Comparison of ENCODE assay signal across 15 cellular contexts in the genomic region with DNA sequence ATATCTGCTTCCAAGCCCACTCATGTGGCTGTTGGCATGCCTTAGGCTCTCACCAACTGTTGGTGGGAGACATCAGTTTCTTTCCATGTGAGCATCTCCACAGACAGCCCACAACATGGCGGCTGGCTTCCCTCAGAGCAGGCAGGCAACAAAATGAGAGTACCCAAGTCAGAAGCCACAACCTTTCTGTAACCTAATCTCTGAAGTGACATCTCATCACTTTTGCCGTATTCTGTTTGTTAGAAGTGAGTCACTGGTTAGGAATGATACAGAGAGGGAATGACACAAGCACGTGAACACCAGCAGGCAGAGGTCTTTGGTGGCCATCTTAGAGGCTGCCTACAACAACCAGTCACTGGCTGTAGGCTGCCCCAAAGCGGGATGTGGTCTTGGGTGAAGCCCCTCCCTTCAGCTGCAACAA.
DNase-seq lines count a peak whose midpoint lies in the region; TF ChIP-seq lines count a peak whose summit lies in the region.
"Had no signal": no experiment of that assay in that cellular context is flagged by ENCODE, and none has a peak within 500 bp of the region (broad histone marks: within the 10 kb centered on the region; RNA-seq: fewer than 3 reads in every experiment).

No MANE protein-coding gene starts in this region.

- TF ChIP-seq POLR2A in adrenal gland (IDR thresholded peaks at IDR 0.05), result no peak

- no peak for TF ChIP-seq CTCF in adrenal gland (IDR thresholded peaks at IDR 0.05)

- H3K9me3 ChIP-seq in adrenal gland (replicated peaks in 1 of 3), result no peaks in the 10 kb centered on the region
- H3K9me3 ChIP-seq in SJCRH30 (replicated peaks), result no peaks in the 10 kb centered on the region

- H3K9me3 Mint-ChIP-seq in activated naive CD4-positive, alpha-beta T cell treated with anti-CD3 and anti-CD28 coated beads for 36 hours, result no peaks in the 10 kb centered on the region
- no peaks in the 10 kb centered on the region for H3K9me3 Mint-ChIP-seq in activated naive CD4-positive, alpha-beta T cell treated with anti-CD3 and anti-CD28 coated beads, Interleukin-2, amount 10 ng/mL, durations not matched to agents 7 days and 5 days
- H3K9me3 Mint-ChIP-seq: stimulated activated memory B cell treated with anti-CD40 and anti-IgM and Interleukin-4, amounts not matched to agents 10 μg/mL and 1 μg/mL and 100 μg/mL, for 72 hours had no signal

- peaks cover 30% of the 10 kb centered on the region for H3K36me3 Mint-ChIP-seq in activated naive CD4-positive, alpha-beta T cell treated with anti-CD3 and anti-CD28 coated beads for 36 hours (ENCODE audit: low read depth)
- H3K36me3 Mint-ChIP-seq in activated naive CD4-positive, alpha-beta T cell treated with anti-CD3 and anti-CD28 coated beads, Interleukin-2, amount 10 ng/mL, durations not matched to agents 7 days and 5 days, result peaks cover 43% of the 10 kb centered on the region

- H3K27me3 Mint-ChIP-seq in activated naive CD4-positive, alpha-beta T cell treated with anti-CD3 and anti-CD28 coated beads for 36 hours (ENCODE audit: low read depth), result no peaks in the 10 kb centered on the region
- no peaks in the 10 kb centered on the region for H3K27me3 Mint-ChIP-seq in activated naive CD4-positive, alpha-beta T cell treated with anti-CD3 and anti-CD28 coated beads, Interleukin-2, amount 10 ng/mL, durations not matched to agents 7 days and 5 days
- H3K27me3 Mint-ChIP-seq: stimulated activated memory B cell treated with anti-CD40 and anti-IgM and Interleukin-4, amounts not matched to agents 10 μg/mL and 1 μg/mL and 100 μg/mL, for 72 hours had no signal

- DNase-seq in activated naive CD4-positive, alpha-beta T cell treated with anti-CD3 and anti-CD28 coated beads for 36 hours, result peak; percentile 52
- DNase-seq in activated naive CD4-positive, alpha-beta T cell treated with anti-CD3 and anti-CD28 coated beads, Interleukin-2, amount 10 ng/mL, durations not matched to agents 7 days and 5 days, result no peak
- DNase-seq in T1000 (lab: John Stamatoyannopoulos, UW), result peak; percentile 11
- peak; percentile 37 for DNase-seq in fibroblast of peridontal ligament (ENCODE audit: extremely low read depth)
- DNase-seq in stimulated activated CD8-positive, alpha-beta memory T cell treated with anti-CD3 and anti-CD28 coated beads, Interleukin-7, amount 100 ng/mL, for 48 hours (ENCODE audit: extremely low read depth in 1 of 2, low read depth in 1 of 2), result peak; percentile 19 to 63
- DNase-seq in nucleus accumbens (lab: John Stamatoyannopoulos, UW), result no peak
- no peak for DNase-seq in adrenal gland
- DNase-seq in SJCRH30, result no peak
- DNase-seq: C1 segment of cervical spinal cord, cerebellar nuclear complex, GOT3, NCI-H2107 had no signal

- CTCF ChIA-PET in activated naive CD4-positive, alpha-beta T cell treated with anti-CD3 and anti-CD28 coated beads for 36 hours (lab: Charles Lee), result no interaction called here
- CTCF ChIA-PET in activated naive CD4-positive, alpha-beta T cell treated with anti-CD3 and anti-CD28 coated beads, Interleukin-2, amount 10 ng/mL, durations not matched to agents 7 days and 5 days (lab: Charles Lee), result no interaction called here

- intact Hi-C loops in activated naive CD4-positive, alpha-beta T cell treated with anti-CD3 and anti-CD28 coated beads for 36 hours (cut with micrococcal nuclease), result no loop called here
- intact Hi-C loops in adrenal gland (cut with DNase I), result no loop called here

- H3K36me3 ChIP-seq in adrenal gland (replicated peaks in 1 of 2) (peaks cover 0 to 16% of the 10 kb centered on the region in 2 donors), SJCRH30 (peaks cover 18% of the 10 kb centered on the region)

- H3K27me3 ChIP-seq in adrenal gland, result no peaks in the 10 kb centered on the region
- no peaks in the 10 kb centered on the region for H3K27me3 ChIP-seq in SJCRH30

- peaks cover 22% of the 10 kb centered on the region for H3K4me1 Mint-ChIP-seq in activated naive CD4-positive, alpha-beta T cell treated with anti-CD3 and anti-CD28 coated beads for 36 hours (ENCODE audit: low read depth)
- peaks cover 14% of the 10 kb centered on the region for H3K4me1 Mint-ChIP-seq in activated naive CD4-positive, alpha-beta T cell treated with anti-CD3 and anti-CD28 coated beads, Interleukin-2, amount 10 ng/mL, durations not matched to agents 7 days and 5 days
- H3K4me1 Mint-ChIP-seq: stimulated activated memory B cell treated with anti-CD40 and anti-IgM and Interleukin-4, amounts not matched to agents 10 μg/mL and 1 μg/mL and 100 μg/mL, for 72 hours had no signal

- peaks cover 0 to 5% of the 10 kb centered on the region in 2 donors for H3K4me1 ChIP-seq in adrenal gland (replicated peaks in 1 of 2)
- no peaks in the 10 kb centered on the region for H3K4me1 ChIP-seq in SJCRH30
- H3K4me1 ChIP-seq: parathyroid adenoma had no signal

- H3K4me3 ChIP-seq in adrenal gland (no peak overlapping the region), SJCRH30 (no peak overlapping the region)

- WGBS in adrenal gland, 4 donors, result 78 to 81% (median 79%) methylated on average over 4 of the region's 4 CpGs

- H3K27ac Mint-ChIP-seq in activated naive CD4-positive, alpha-beta T cell treated with anti-CD3 and anti-CD28 coated beads for 36 hours, result no peak overlapping the region
- H3K27ac Mint-ChIP-seq in activated naive CD4-positive, alpha-beta T cell treated with anti-CD3 and anti-CD28 coated beads, Interleukin-2, amount 10 ng/mL, durations not matched to agents 7 days and 5 days, result no peak overlapping the region
- H3K27ac Mint-ChIP-seq: stimulated activated memory B cell treated with anti-CD40 and anti-IgM and Interleukin-4, amounts not matched to agents 10 μg/mL and 1 μg/mL and 100 μg/mL, for 72 hours had no signal

- no peak overlapping the region for H3K27ac ChIP-seq in adrenal gland
- no peak overlapping the region for H3K27ac ChIP-seq in SJCRH30
- H3K27ac ChIP-seq: HL-60, parathyroid adenoma had no signal

- H3K4me3 Mint-ChIP-seq in activated naive CD4-positive, alpha-beta T cell treated with anti-CD3 and anti-CD28 coated beads for 36 hours, result no peak overlapping the region
- no peak overlapping the region for H3K4me3 Mint-ChIP-seq in activated naive CD4-positive, alpha-beta T cell treated with anti-CD3 and anti-CD28 coated beads, Interleukin-2, amount 10 ng/mL, durations not matched to agents 7 days and 5 days
- H3K4me3 Mint-ChIP-seq: stimulated activated memory B cell treated with anti-CD40 and anti-IgM and Interleukin-4, amounts not matched to agents 10 μg/mL and 1 μg/mL and 100 μg/mL, for 72 hours had no signal

Comparison
In these comparisons a context has a peak if more than half of its experiments do, and no peak if none do; other contexts are left out.
1. DNase-seq: peak in activated naive CD4-positive, alpha-beta T cell treated with anti-CD3 and anti-CD28 coated beads for 36 hours (single experiment), T1000 (single experiment), fibroblast of peridontal ligament (single experiment) and stimulated activated CD8-positive, alpha-beta memory T cell treated with anti-CD3 and anti-CD28 coated beads, Interleukin-7, amount 100 ng/mL, for 48 hours (2 of 2); none in activated naive CD4-positive, alpha-beta T cell treated with anti-CD3 and anti-CD28 coated beads, Interleukin-2, amount 10 ng/mL, durations not matched to agents 7 days and 5 days (single experiment), nucleus accumbens (0 of 56), adrenal gland (0 of 7) and SJCRH30 (0 of 2).